Comparison of ENCODE assay signal across 24 cellular contexts in the genomic region with DNA sequence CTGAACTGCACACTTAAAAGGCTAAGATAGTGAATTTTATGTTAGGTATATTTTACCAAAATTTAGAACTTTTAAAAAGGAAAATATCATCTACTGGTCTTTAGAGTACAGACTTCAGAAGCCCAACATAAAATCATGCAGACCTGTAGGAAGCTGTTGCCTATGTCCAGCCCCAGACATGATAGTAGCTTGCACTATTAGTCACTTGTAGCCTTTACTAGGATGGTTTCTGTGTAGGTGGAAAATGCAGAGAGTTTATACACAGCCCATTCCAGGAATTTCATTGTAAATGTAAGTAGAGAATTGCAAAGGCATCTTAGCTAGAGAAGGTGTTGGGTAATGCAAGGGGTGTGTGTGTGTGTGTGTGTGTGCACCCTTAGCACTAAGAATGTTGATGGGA.
"Had no signal": no experiment of that assay in that cellular context is flagged by ENCODE, and none has a peak within 500 bp of the region (broad histone marks: within the 10 kb centered on the region; RNA-seq: fewer than 3 reads in every experiment).

No MANE protein-coding gene starts in this region.

- DNase-seq: activated CD4-positive, alpha-beta memory T cell treated with anti-CD3 and anti-CD28 coated beads for 36 hours; activated CD4-positive, alpha-beta T cell treated with anti-CD3 and anti-CD28 coated beads, Interleukin-2, amount 50 U/mL, for 1 hour; activated effector memory CD4-positive, alpha-beta T cell treated with Interleukin-2 at 50 U/mL for 16 hours; activated naive CD4-positive, alpha-beta T cell; activated naive CD4-positive, alpha-beta T cell treated with anti-CD3 and anti-CD28 coated beads, Interleukin-2, amount 50 U/mL, for 16 hours; activated naive CD8-positive, alpha-beta T cell treated with anti-CD3 and anti-CD28 coated beads, Interleukin-2, amount 10 ng/mL, durations not matched to agents 7 days and 5 days; activated T-cell treated with anti-CD3 and anti-CD28 coated beads, Interleukin-2, amount 50 U/mL, for 24 hours; anterior cingulate cortex; caudate nucleus; cerebellar nuclear complex; MM.1S; MV-4-11; NCI-H1092; NCI-H1436 treated with DMSO at 0.1 percent for 48 hours; NCI-H1694 treated with DMSO at 0.1 percent for 48 hours; NCI-H2029; NCI-H345; NCI-H524 treated with DMSO at 0.1 percent for 48 hours; SHP77; SJCRH30; T1000 had no signal

- H3K4me3 Mint-ChIP-seq: activated CD4-positive, alpha-beta memory T cell treated with anti-CD3 and anti-CD28 coated beads for 36 hours; activated naive CD8-positive, alpha-beta T cell treated with anti-CD3 and anti-CD28 coated beads, Interleukin-2, amount 10 ng/mL, durations not matched to agents 7 days and 5 days; activated T-cell treated with anti-CD3 and anti-CD28 coated beads, Interleukin-2, amount 50 U/mL, for 24 hours; brain had no signal

- H3K4me3 ChIP-seq: SJCRH30, SK-N-MC had no signal

- H3K27me3 Mint-ChIP-seq: activated CD4-positive, alpha-beta memory T cell treated with anti-CD3 and anti-CD28 coated beads for 36 hours; activated naive CD8-positive, alpha-beta T cell treated with anti-CD3 and anti-CD28 coated beads, Interleukin-2, amount 10 ng/mL, durations not matched to agents 7 days and 5 days; activated T-cell treated with anti-CD3 and anti-CD28 coated beads, Interleukin-2, amount 50 U/mL, for 24 hours; brain had no signal

- H3K36me3 Mint-ChIP-seq: activated CD4-positive, alpha-beta memory T cell treated with anti-CD3 and anti-CD28 coated beads for 36 hours; brain had no signal

- ATAC-seq: Panc1 had no signal

- H3K9me3 Mint-ChIP-seq: activated CD4-positive, alpha-beta memory T cell treated with anti-CD3 and anti-CD28 coated beads for 36 hours; activated T-cell treated with anti-CD3 and anti-CD28 coated beads, Interleukin-2, amount 50 U/mL, for 24 hours; brain had no signal

- H3K27ac Mint-ChIP-seq: activated CD4-positive, alpha-beta memory T cell treated with anti-CD3 and anti-CD28 coated beads for 36 hours; activated T-cell treated with anti-CD3 and anti-CD28 coated beads, Interleukin-2, amount 50 U/mL, for 24 hours; brain had no signal
